ENCODE assay signal across 7 cellular contexts in the genomic region with DNA sequence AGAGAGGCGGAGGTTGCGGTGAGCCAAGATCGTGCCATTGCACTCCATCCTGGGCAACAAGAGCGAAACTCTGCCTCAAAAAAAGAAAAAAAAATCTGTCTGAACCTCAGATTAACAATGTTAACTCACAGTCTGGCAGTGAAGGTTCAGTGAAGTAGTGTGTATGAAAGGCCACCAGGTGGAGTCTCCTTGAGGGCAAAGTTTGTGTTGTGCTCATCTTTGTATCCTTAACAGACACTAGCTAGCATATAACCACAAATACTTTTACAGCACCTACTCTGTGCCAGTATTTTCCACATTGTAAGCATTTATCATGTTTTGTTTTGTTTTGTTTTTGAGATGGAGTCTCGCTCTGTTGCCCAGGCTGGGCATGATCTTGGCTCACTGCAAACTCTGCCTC. TPM values are rescaled to one million over a fixed set of nuclear protein-coding genes. Genes with fewer than 3 reads are reported as not detected.
DNase-seq lines count a peak whose midpoint lies in the region; ATAC-seq, FAIRE-seq and TF ChIP-seq lines count a peak whose summit lies in the region.

No MANE protein-coding gene starts in this region.

- TF ChIP-seq POLR2A in GM12892 (IDR thresholded peaks at IDR 0.05; ENCODE audit: low read depth, low read length) = no peak

- H3K27me3 ChIP-seq in brain microvascular endothelial cell (replicated peaks) (no peaks in the 10 kb centered on the region), parathyroid adenoma (ENCODE audit: control insufficient read depth, insufficient read depth, low read length) (no peaks in the 10 kb centered on the region)

- DNase-seq in GM10248 (ENCODE audit: extremely low spot score) (peak; percentile 26), brain microvascular endothelial cell (peak; percentile 24), GM12892 (ENCODE audit: insufficient read length) (no peak), ureter (ENCODE audit: low spot score) (no peak)

- H3K4me3 ChIP-seq in brain microvascular endothelial cell (ENCODE audit: low read depth, low read length) (no peak overlapping the region), parathyroid adenoma (ENCODE audit: low read depth, low read length) (no peak overlapping the region)

- no peak for FAIRE-seq in GM12892 (lab: Jason Lieb, UNC)

- no peak overlapping the region for H3K9ac ChIP-seq in parathyroid adenoma

- peak; percentile 74 for ATAC-seq in GM19467 (IDR thresholded peaks at IDR 0.05; ENCODE audit: unreplicated experiment)

- H3K79me2 ChIP-seq in parathyroid adenoma = no peaks in the 10 kb centered on the region

- no peaks in the 10 kb centered on the region for H3K4me1 ChIP-seq in parathyroid adenoma

- H3K36me3 ChIP-seq in brain microvascular endothelial cell (replicated peaks) (no peaks in the 10 kb centered on the region), parathyroid adenoma (ENCODE audit: control insufficient read depth, insufficient read depth, low read length) (no peaks in the 10 kb centered on the region)

- H3K27ac ChIP-seq in brain microvascular endothelial cell (no peak overlapping the region), parathyroid adenoma (no peak overlapping the region)

- no peak overlapping the region for H3K4me2 ChIP-seq in parathyroid adenoma (ENCODE audit: low read length)

- POLR2A ChIA-PET in GM10248 (lab: Yijun Ruan, JAX) = no interaction called here

- in situ Hi-C loops in brain microvascular endothelial cell (cut with HindIII; ENCODE audit: low pct_ligation_motif_present, low sequenced_read_pairs) = no loop called here

- H2AFZ ChIP-seq in parathyroid adenoma = no peak overlapping the region

- TF ChIP-seq CTCF in GM10248 (IDR thresholded peaks at IDR 0.05; ENCODE audit: control extremely low read depth, extremely low read depth, low read depth, missing control alignments) (peak; percentile 43), LNCAP (IDR thresholded peaks at IDR 0.05) (peak; percentile 50), brain microvascular endothelial cell (IDR thresholded peaks at IDR 0.05; ENCODE audit: low read depth, low read length, missing control alignments) (peak; percentile 74), parathyroid adenoma (IDR thresholded peaks at IDR 0.05) (peak; percentile 36)

- no peaks in the 10 kb centered on the region for H3K9me3 ChIP-seq in parathyroid adenoma (ENCODE audit: control insufficient read depth, low read length)

- CTCF ChIA-PET in GM10248 (lab: Yijun Ruan, JAX) = interaction anchor here (1.1 to 2.8 kb wide), 8 partner anchors 10 to 634 kb away, joined by 3 to 22 read pairs (median 4); no protein-coding TSS in a partner anchor

RNA-seq across cellular contexts. Expression of a gene that starts 46.0 kb away (rescaled TPM):
- polyA plus RNA-seq in GM12892 (2012; ENCODE audit: missing spikeins) = 7.4 TPM
- total RNA-seq in ureter = 135 TPM

Comparison
In these comparisons a context has a peak if more than half of its experiments do, and no peak if none do; other contexts are left out.
1. DNase-seq: peak in GM10248 (single experiment) and brain microvascular endothelial cell (single experiment); none in GM12892 (single experiment) and ureter (single experiment).
2. Peak in every context shown above with its lines, with median percentiles within 50 percentile points of each other: CTCF ChIP-seq.